Comparison of ENCODE assay signal across 19 cellular contexts in genomic region chr3:18951333-18951732, GRCh38.
"Had no signal": no experiment of that assay in that cellular context is flagged by ENCODE, and none has a peak within 500 bp of the region (broad histone marks: within the 10 kb centered on the region; RNA-seq: fewer than 3 reads in every experiment).

No MANE protein-coding gene starts in this region.

- ATAC-seq: heart left ventricle, left colon, T-cell had no signal

- H3K36me3 Mint-ChIP-seq: activated naive CD4-positive, alpha-beta T cell treated with anti-CD3 and anti-CD28 coated beads, Interleukin-2, amount 50 U/mL, for 72 hours; memory B cell; naive B cell; T-cell; type B pancreatic cell had no signal

- H3K4me3 Mint-ChIP-seq: central memory CD8-positive, alpha-beta T cell; memory B cell; naive B cell; T-cell; T-helper 2 cell treated with Interferon-gamma antibody and Interleukin-4, amounts not matched to agents 5 μg/mL and 100 μg/mL, for 36 hours; type B pancreatic cell had no signal

- H3K9me3 Mint-ChIP-seq: activated naive CD4-positive, alpha-beta T cell treated with anti-CD3 and anti-CD28 coated beads, Interleukin-2, amount 50 U/mL, for 72 hours; central memory CD8-positive, alpha-beta T cell; naive B cell; T-cell; T-helper 2 cell treated with Interferon-gamma antibody and Interleukin-4, amounts not matched to agents 5 μg/mL and 100 μg/mL, for 36 hours; type B pancreatic cell had no signal

- H3K4me1 Mint-ChIP-seq: central memory CD8-positive, alpha-beta T cell; memory B cell; naive B cell; T-cell had no signal

- DNase-seq: activated CD4-positive, alpha-beta T cell treated with anti-CD3 and anti-CD28 coated beads for 1 hour; activated CD4-positive, alpha-beta T cell treated with anti-CD3 and anti-CD28 coated beads, Interleukin-2, amount 50 U/mL, for 1 hour; activated T-cell treated with anti-CD3 and anti-CD28 coated beads, Interleukin-2, amount 50 U/mL, for 1 hour; cortex of kidney; heart left ventricle; left colon; naive B cell; retina; sigmoid colon; stimulated activated CD4-positive, alpha-beta T cell treated with anti-CD3 and anti-CD28 coated beads, Interleukin-2, amount 100 ng/mL, for 48 hours; stimulated activated CD8-positive, alpha-beta memory T cell treated with anti-CD3 and anti-CD28 coated beads, Interleukin-4, amount 100 ng/mL, for 48 hours; stimulated activated naive CD4-positive, alpha-beta T cell; T-cell had no signal

- H3K27ac Mint-ChIP-seq: activated naive CD4-positive, alpha-beta T cell treated with anti-CD3 and anti-CD28 coated beads, Interleukin-2, amount 50 U/mL, for 72 hours; memory B cell; naive B cell; progenitor cell of endocrine pancreas; T-cell; T-helper 2 cell treated with Interferon-gamma antibody and Interleukin-4, amounts not matched to agents 5 μg/mL and 100 μg/mL, for 36 hours; type B pancreatic cell had no signal
